ENCODE assay signal across 18 cellular contexts in genomic region chr6:20061952-20062351, GRCh38.
DNase-seq lines count a peak whose midpoint lies in the region; ATAC-seq and TF ChIP-seq lines count a peak whose summit lies in the region.
"Had no signal": no experiment of that assay in that cellular context is flagged by ENCODE, and none has a peak within 500 bp of the region (broad histone marks: within the 10 kb centered on the region; RNA-seq: fewer than 3 reads in every experiment).

No MANE protein-coding gene starts in this region.

- POLR2A ChIA-PET in GM10248 (lab: Yijun Ruan, JAX), result no interaction called here

- CTCF ChIA-PET in GM10248 (lab: Yijun Ruan, JAX), result interaction anchor here (1.4 kb wide), 1 partner anchor 65 kb away, joined by 5 read pairs; no protein-coding TSS in a partner anchor

- TF ChIP-seq CTCF in GM10248 (IDR thresholded peaks at IDR 0.05; ENCODE audit: control extremely low read depth, extremely low read depth, low read depth, missing control alignments), result no peak

- H3K4me3 ChIP-seq in Jurkat, Clone E6-1 (ENCODE audit: low read length), result no peak overlapping the region
- H3K4me3 ChIP-seq: spleen had no signal

- H3K27ac ChIP-seq in substantia nigra (ENCODE audit: low read depth, low read length, poor library complexity, severe bottlenecking), result no peak overlapping the region
- H3K27ac ChIP-seq: brain microvascular endothelial cell, spleen, VCaP had no signal

- ATAC-seq in GM18858 (IDR thresholded peaks at IDR 0.05; ENCODE audit: unreplicated experiment), result peak; percentile 57
- peak; percentile 84 for ATAC-seq in GM19467 (IDR thresholded peaks at IDR 0.05; ENCODE audit: unreplicated experiment)
- ATAC-seq in HG02798 (IDR thresholded peaks at IDR 0.05; ENCODE audit: poor library complexity, unreplicated experiment), result peak; percentile 74
- ATAC-seq in HG03159 (IDR thresholded peaks at IDR 0.05; ENCODE audit: unreplicated experiment), result no peak
- ATAC-seq: effector memory CD8-positive, alpha-beta T cell; Panc1 had no signal

- peak; percentile 49 for DNase-seq in Jurkat, Clone E6-1 (ENCODE audit: low read depth, low spot score)
- DNase-seq in GM10248 (ENCODE audit: extremely low spot score), result no peak
- DNase-seq in substantia nigra (lab: John Stamatoyannopoulos, UW), result no peak
- DNase-seq in NOMO-1 treated with DMSO at 0.1 percent for 48 hours (lab: John Stamatoyannopoulos, UW; ENCODE audit: unreplicated experiment), result no peak
- DNase-seq: activated CD8-positive, alpha-beta memory T cell treated with anti-CD3 and anti-CD28 coated beads for 24 hours; activated naive CD4-positive, alpha-beta T cell; brain microvascular endothelial cell; effector memory CD8-positive, alpha-beta T cell; naive B cell; NCI-H2029 treated with DMSO at 0.1 percent for 48 hours; NCI-H526; spleen had no signal
